In genomic region chr13:98918771-98919170, GRCh38 we compare ENCODE assay signal across 17 cellular contexts. TPM values are rescaled to one million over a fixed set of nuclear protein-coding genes. Genes with fewer than 3 reads are reported as not detected.
A peak's percentile ranks its signal among the peaks of the same experiment; 100 is the strongest.
DNase-seq lines count a peak whose midpoint lies in the region; ATAC-seq and TF ChIP-seq lines count a peak whose summit lies in the region.
"Had no signal": no experiment of that assay in that cellular context is flagged by ENCODE, and none has a peak within 500 bp of the region (broad histone marks: within the 10 kb centered on the region; RNA-seq: fewer than 3 reads in every experiment).

No MANE protein-coding gene starts in this region.

- H3K27me3 ChIP-seq in PC-9 (ENCODE audit: insufficient read depth, low read depth) (no peaks in the 10 kb centered on the region), prostate gland (replicated peaks; ENCODE audit: insufficient read depth) (no peaks in the 10 kb centered on the region)
- H3K27me3 ChIP-seq: esophagus squamous epithelium, heart left ventricle had no signal

- peaks cover 11% of the 10 kb centered on the region for H3K36me3 ChIP-seq in PC-9 (ENCODE audit: low read depth)
- no peaks in the 10 kb centered on the region for H3K36me3 ChIP-seq in prostate gland

- H3K4me2 ChIP-seq in PC-9, result no peak overlapping the region

- H3K9me3 ChIP-seq in PC-9 (ENCODE audit: insufficient read depth, low read depth) (no peaks in the 10 kb centered on the region), prostate gland (no peaks in the 10 kb centered on the region)
- H3K9me3 ChIP-seq: esophagus squamous epithelium, heart left ventricle had no signal

- H4K20me1 ChIP-seq in PC-9 (ENCODE audit: insufficient read depth), result no peaks in the 10 kb centered on the region

- WGBS in prostate gland, result 77% methylated on average over 4 of the region's 4 CpGs

- no peaks in the 10 kb centered on the region for H3K27me3 Mint-ChIP-seq in activated CD4-positive, alpha-beta memory T cell treated with anti-CD3 and anti-CD28 coated beads, Interleukin-2, amount 10 ng/mL, durations not matched to agents 7 days and 5 days

- H3K4me1 Mint-ChIP-seq in activated CD4-positive, alpha-beta memory T cell treated with anti-CD3 and anti-CD28 coated beads, Interleukin-2, amount 10 ng/mL, durations not matched to agents 7 days and 5 days, result peaks cover 33% of the 10 kb centered on the region

- no peak for TF ChIP-seq POLR2A in prostate gland (IDR thresholded peaks at IDR 0.05)

- H3K9me3 Mint-ChIP-seq in activated CD4-positive, alpha-beta memory T cell treated with anti-CD3 and anti-CD28 coated beads, Interleukin-2, amount 10 ng/mL, durations not matched to agents 7 days and 5 days, result peaks cover 2% of the 10 kb centered on the region

- H3K27ac ChIP-seq in PC-9 (no peak overlapping the region), prostate gland (no peak overlapping the region)
- H3K27ac ChIP-seq: 22Rv1, RWPE1 had no signal

- no peaks in the 10 kb centered on the region for H3K9me2 ChIP-seq in PC-9 (ENCODE audit: insufficient read depth)

- no peak for ATAC-seq in GM21786 (IDR thresholded peaks at IDR 0.05; ENCODE audit: unreplicated experiment)

- no peaks in the 10 kb centered on the region for H3K4me1 ChIP-seq in PC-9 (replicated peaks; ENCODE audit: insufficient read depth)
- no peaks in the 10 kb centered on the region for H3K4me1 ChIP-seq in prostate gland (replicated peaks)

- H3K4me3 ChIP-seq in PC-9, result no peak overlapping the region
- H3K4me3 ChIP-seq in prostate gland, result no peak overlapping the region
- H3K4me3 ChIP-seq: esophagus squamous epithelium, heart left ventricle had no signal

- BruUV-seq in PC-9 (replicated peaks; lab: Mats Ljungman, UMichigan), result no TSS peak

- intact Hi-C loops in PC-9 (cut with micrococcal nuclease; ENCODE audit: unreplicated experiment) (no loop called here), prostate gland (cut with DNase I) (no loop called here)

- no peaks in the 10 kb centered on the region for H3K79me2 ChIP-seq in PC-9 (ENCODE audit: low read depth)

- TF ChIP-seq CTCF in PC-9 (conservative IDR thresholded peaks at IDR 0.05) (no peak), prostate gland (IDR thresholded peaks at IDR 0.05) (no peak)

- H3K27ac Mint-ChIP-seq in activated CD4-positive, alpha-beta memory T cell treated with anti-CD3 and anti-CD28 coated beads, Interleukin-2, amount 10 ng/mL, durations not matched to agents 7 days and 5 days, result peak overlapping the region; percentile 70

- POLR2A ChIA-PET in activated CD4-positive, alpha-beta memory T cell treated with anti-CD3 and anti-CD28 coated beads, Interleukin-2, amount 10 ng/mL, durations not matched to agents 7 days and 5 days (lab: Charles Lee), result interaction anchor here (1.5 kb wide), 1 partner anchor 8 kb away, joined by 4 read pairs; no protein-coding TSS in a partner anchor
- POLR2A ChIA-PET in PC-9 (lab: Charles Lee; ENCODE audit: unreplicated experiment), result no interaction called here

- peak; percentile 14 for DNase-seq in SKM-1 treated with dmso at 0.1 percent for 144 hours (lab: John Stamatoyannopoulos, UW; ENCODE audit: unreplicated experiment)
- no peak for DNase-seq in SKM-1 (lab: John Stamatoyannopoulos, UW; ENCODE audit: unreplicated experiment)
- DNase-seq in KG1 (lab: John Stamatoyannopoulos, UW), result peak; percentile 69
- peak; percentile 24 for DNase-seq in activated CD4-positive, alpha-beta memory T cell treated with anti-CD3 and anti-CD28 coated beads, Interleukin-2, amount 10 ng/mL, durations not matched to agents 7 days and 5 days
- DNase-seq in lung microvascular endothelial cell (ENCODE audit: low read depth in 2 of 2), result peak; percentile 63 to 71
- DNase-seq in PC-9, result no peak
- no peak for DNase-seq in prostate gland (ENCODE audit: low spot score)
- DNase-seq: esophagus squamous epithelium; GOT3; heart left ventricle; NCI-H2029 treated with DMSO at 0.1 percent for 48 hours; NCI-H69; stimulated activated CD4-positive, alpha-beta T cell treated with anti-CD3 and anti-CD28 coated beads, Interleukin-4, amount 100 ng/mL, for 1 hour; trophoblast cell had no signal

- H3K4me3 Mint-ChIP-seq in activated CD4-positive, alpha-beta memory T cell treated with anti-CD3 and anti-CD28 coated beads, Interleukin-2, amount 10 ng/mL, durations not matched to agents 7 days and 5 days, result no peak overlapping the region

- CTCF ChIA-PET in activated CD4-positive, alpha-beta memory T cell treated with anti-CD3 and anti-CD28 coated beads, Interleukin-2, amount 10 ng/mL, durations not matched to agents 7 days and 5 days (lab: Charles Lee), result no interaction called here
- CTCF ChIA-PET in PC-9 (lab: Charles Lee), result no interaction called here

- peaks cover 71% of the 10 kb centered on the region for H3K36me3 Mint-ChIP-seq in activated CD4-positive, alpha-beta memory T cell treated with anti-CD3 and anti-CD28 coated beads, Interleukin-2, amount 10 ng/mL, durations not matched to agents 7 days and 5 days (ENCODE audit: low read depth)

- no peak overlapping the region for H2AFZ ChIP-seq in PC-9

- no peaks in the 10 kb centered on the region for H3F3A ChIP-seq in PC-9 (ENCODE audit: insufficient read depth, low read depth)

RNA-seq across cellular contexts. Expression of gene DOCK9, which starts 59.1 kb away (rescaled TPM):
- 10 to 100 TPM; 86.0 to 87.7 TPM for total RNA-seq in activated CD4-positive, alpha-beta memory T cell treated with anti-CD3 and anti-CD28 coated beads, Interleukin-2, amount 10 ng/mL, durations not matched to agents 7 days and 5 days
- 251 and 480 TPM in 2 replicates for total RNA-seq in lung microvascular endothelial cell
- 53.4 and 69.5 TPM in 2 replicates for total RNA-seq in PC-9 (2021)
- total RNA-seq in prostate gland, result 100 to 1,000 TPM; 107 to 117 TPM

Comparison
In these comparisons a context has a peak if more than half of its experiments do, and no peak if none do; other contexts are left out.
1. DNase-seq: peak in SKM-1 treated with dmso at 0.1 percent for 144 hours (single experiment), KG1 (single experiment), activated CD4-positive, alpha-beta memory T cell treated with anti-CD3 and anti-CD28 coated beads, Interleukin-2, amount 10 ng/mL, durations not matched to agents 7 days and 5 days (single experiment) and lung microvascular endothelial cell (2 of 2); none in SKM-1 (single experiment), PC-9 (0 of 2) and prostate gland (single experiment).